23 cellular contexts compared by ENCODE assay signal in genomic region chr1:91817506-91817905, GRCh38.
DNase-seq lines count a peak whose midpoint lies in the region; ATAC-seq, FAIRE-seq and TF ChIP-seq lines count a peak whose summit lies in the region.
"Had no signal": no experiment of that assay in that cellular context is flagged by ENCODE, and none has a peak within 500 bp of the region (broad histone marks: within the 10 kb centered on the region; RNA-seq: fewer than 3 reads in every experiment).

No MANE protein-coding gene starts in this region.

- peaks cover 23 to 55% (median 43%) of the 10 kb centered on the region in 3 donors for H3K4me1 ChIP-seq in pancreas
- H3K4me1 ChIP-seq in upper lobe of left lung = peaks cover 17 to 53% (median 33%) of the 10 kb centered on the region in 4 donors
- H3K4me1 ChIP-seq: BE2C, Caco-2, SJCRH30 had no signal

- peak overlapping the region in 2 of 4 donors; percentile 74 to 75 for H3K27ac ChIP-seq in pancreas
- H3K27ac ChIP-seq in upper lobe of left lung = peak overlapping the region in 3 of 4 donors; percentile 27 to 71 (median 40)
- H3K27ac ChIP-seq: 22Rv1, SJCRH30 had no signal

- ATAC-seq in left lobe of liver (peak; percentile 8), pancreas (peak; percentile 72 to 90 (median 82)), upper lobe of left lung (ENCODE audit: low FRiP score in 2 of 2) (no peak), GM19463 (IDR thresholded peaks at IDR 0.05; ENCODE audit: unreplicated experiment) (no peak)
- ATAC-seq: WTC11 had no signal

- intact Hi-C loops in pancreas (cut with DNase I) = no loop called here

- TF ChIP-seq CTCF in pancreas (IDR thresholded peaks at IDR 0.05) (no peak), upper lobe of left lung (IDR thresholded peaks at IDR 0.05) (no peak)

- DNase-seq in NCI-H146 (lab: John Stamatoyannopoulos, UW) = peak; percentile 26
- DNase-seq in NCI-H146 treated with DMSO at 0.1 percent for 48 hours (lab: John Stamatoyannopoulos, UW; ENCODE audit: unreplicated experiment) = no peak
- DNase-seq in left lobe of liver (ENCODE audit: low spot score) = no peak
- DNase-seq in pancreas = peak in 3 of 6 donors; percentile 50 to 72 (median 67)
- no peak for DNase-seq in upper lobe of left lung
- no peak for DNase-seq in DMS53 treated with DMSO at 0.1 percent for 48 hours (lab: John Stamatoyannopoulos, UW; ENCODE audit: unreplicated experiment)
- no peak for DNase-seq in GM12892 (ENCODE audit: insufficient read length)
- DNase-seq: activated CD4-positive, alpha-beta memory T cell treated with anti-CD3 and anti-CD28 coated beads, Interleukin-2, amount 10 ng/mL, durations not matched to agents 7 days and 5 days; activated naive CD4-positive, alpha-beta T cell treated with anti-CD3 and anti-CD28 coated beads for 36 hours; activated T-cell treated with anti-CD3 and anti-CD28 coated beads, Interleukin-2, amount 50 U/mL, for 1 hour; BE2C; Caco-2; effector CD8-positive, alpha-beta T cell; glutamatergic neuron; NCI-H2171; SJCRH30 had no signal

- H3K27me3 ChIP-seq in pancreas (no peaks in the 10 kb centered on the region), upper lobe of left lung (no peaks in the 10 kb centered on the region)
- H3K27me3 ChIP-seq: ascending aorta, BE2C, SJCRH30 had no signal

- TF ChIP-seq POLR2A in upper lobe of left lung (IDR thresholded peaks at IDR 0.05) (no peak), GM12892 (IDR thresholded peaks at IDR 0.05; ENCODE audit: low read depth, low read length) (no peak)

- WGBS in pancreas, 2 donors = 22 to 32% methylated on average over 2 of the region's 2 CpGs
- WGBS in upper lobe of left lung, 2 donors = 61 to 67% methylated on average over 2 of the region's 2 CpGs

- no peak for TF ChIP-seq EP300 in upper lobe of left lung (IDR thresholded peaks at IDR 0.05)

- no peaks in the 10 kb centered on the region for H3K9me3 ChIP-seq in pancreas
- no peaks in the 10 kb centered on the region for H3K9me3 ChIP-seq in upper lobe of left lung
- H3K9me3 ChIP-seq: ascending aorta, BE2C, Caco-2, SJCRH30 had no signal

- no peak for FAIRE-seq in pancreas (lab: Jason Lieb, UNC)
- no peak for FAIRE-seq in GM12892 (lab: Jason Lieb, UNC)
- FAIRE-seq: GM18507, H54, HTR-8/SVneo had no signal

- H3K36me3 ChIP-seq in pancreas = no peaks in the 10 kb centered on the region
- no peaks in the 10 kb centered on the region for H3K36me3 ChIP-seq in upper lobe of left lung
- H3K36me3 ChIP-seq: ascending aorta, BE2C, SJCRH30 had no signal

- H3K4me3 ChIP-seq in pancreas = no peak overlapping the region
- no peak overlapping the region for H3K4me3 ChIP-seq in upper lobe of left lung
- H3K4me3 ChIP-seq: ascending aorta, SJCRH30 had no signal

Comparison
In these comparisons a context has a peak if more than half of its experiments do, and no peak if none do; other contexts are left out.
1. ATAC-seq: peak in left lobe of liver (single experiment) and pancreas (4 of 4); none in upper lobe of left lung (0 of 2) and GM19463 (single experiment).